Comparison of ENCODE assay signal across 21 cellular contexts in the genomic region with DNA sequence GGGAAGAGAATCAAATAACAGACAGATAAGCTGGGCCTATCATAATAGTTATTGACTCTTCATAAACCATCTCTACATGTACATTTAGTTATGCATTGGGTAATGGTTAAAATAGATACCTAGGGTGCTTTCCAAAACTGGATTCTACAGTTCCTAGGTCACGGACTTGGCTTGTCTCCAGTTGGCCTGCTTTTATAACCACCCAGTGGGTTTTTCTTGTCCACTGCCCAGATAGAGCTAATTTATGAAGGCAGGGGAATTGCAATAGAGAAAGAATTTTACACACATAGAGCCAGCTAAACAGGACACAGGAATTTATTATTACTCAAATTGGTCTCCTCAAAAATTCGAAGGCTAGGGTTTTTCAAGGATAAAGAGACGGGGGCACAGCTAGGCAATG.
"Had no signal": no experiment of that assay in that cellular context is flagged by ENCODE, and none has a peak within 500 bp of the region (broad histone marks: within the 10 kb centered on the region; RNA-seq: fewer than 3 reads in every experiment).

No MANE protein-coding gene starts in this region.

- H3K27me3 ChIP-seq: gastrocnemius medialis, heart right ventricle, ovary, right atrium auricular region, sigmoid colon, suprapubic skin, thyroid gland had no signal

- H3K4me3 Mint-ChIP-seq: endodermal cell; naive thymus-derived CD8-positive, alpha-beta T cell; neural crest cell; type B pancreatic cell had no signal

- H3K36me3 Mint-ChIP-seq: type B pancreatic cell had no signal

- H3K9me3 ChIP-seq: gastrocnemius medialis, mucosa of descending colon, ovary, right atrium auricular region, sigmoid colon, suprapubic skin, thyroid gland had no signal

- H3K27ac Mint-ChIP-seq: endodermal cell; naive thymus-derived CD8-positive, alpha-beta T cell; type B pancreatic cell had no signal

- H3K4me2 ChIP-seq: smooth muscle cell had no signal

- H3K9me3 Mint-ChIP-seq: neural crest cell had no signal

- DNase-seq: effector CD4-positive, alpha-beta T cell; endodermal cell; erythroblast; gastrocnemius medialis; heart right ventricle; hypothalamus; islet precursor cell; mammary epithelial cell; mucosa of descending colon; naive thymus-derived CD8-positive, alpha-beta T cell; ovary; sigmoid colon; stimulated activated CD4-positive, alpha-beta T cell treated with anti-CD3 and anti-CD28 coated beads, Interleukin-2, amount 100 ng/mL, for 48 hours; stimulated activated naive CD8-positive, alpha-beta T cell treated with anti-CD3 and anti-CD28 coated beads, Interleukin-15, Interleukin-2, amounts not matched to agents 100 U/mL and 50 U/mL, for 24 hours; thyroid gland had no signal

- H3K4me3 ChIP-seq: coronary artery, gastrocnemius medialis, heart right ventricle, mucosa of descending colon, ovary, right atrium auricular region, sigmoid colon, smooth muscle cell, suprapubic skin, thyroid gland had no signal

- H3K27ac ChIP-seq: coronary artery, gastrocnemius medialis, heart right ventricle, ovary, right atrium auricular region, sigmoid colon, suprapubic skin, thyroid gland had no signal

- H3K36me3 ChIP-seq: gastrocnemius medialis, heart right ventricle, ovary, right atrium auricular region, sigmoid colon, suprapubic skin, thyroid gland had no signal
